Comparison of ENCODE assay signal across 8 cellular contexts in genomic region chr12:8950702-8951478, GRCh38. TPM values are rescaled to one million over a fixed set of nuclear protein-coding genes. Genes with fewer than 3 reads are reported as not detected.
DNase-seq lines count a peak whose midpoint lies in the region; ATAC-seq and TF ChIP-seq lines count a peak whose summit lies in the region.

No MANE protein-coding gene starts in this region.

- H3K4me1 ChIP-seq in BLaER1: peaks cover 30% of the 10 kb centered on the region
- H3K4me1 ChIP-seq in mammary epithelial cell (ENCODE audit: insufficient read depth, low read length): peaks cover 11% of the 10 kb centered on the region
- peaks cover 3 to 19% of the 10 kb centered on the region in 2 donors for H3K4me1 ChIP-seq in muscle layer of duodenum (ENCODE audit: control insufficient read depth in 1 of 2, insufficient read depth in 2 of 2, low read length in 2 of 2)

- H3K4me2 ChIP-seq in BLaER1 (peak overlapping the region; percentile 72), mammary epithelial cell (ENCODE audit: insufficient read depth, low read depth, low read length) (peak overlapping the region; percentile 88)

- peaks cover 32% of the 10 kb centered on the region for H4K20me1 ChIP-seq in BLaER1
- no peaks in the 10 kb centered on the region for H4K20me1 ChIP-seq in mammary epithelial cell (ENCODE audit: insufficient read depth, low read length)

- dilution Hi-C loops in mammary epithelial cell (cut with HindIII; ENCODE audit: low sequenced_read_pairs): no loop called here

- H2AFZ ChIP-seq in mammary epithelial cell (ENCODE audit: low read depth, low read length): peak overlapping the region; percentile 94

- peak overlapping the region; percentile 92 for H3K27ac ChIP-seq in BLaER1
- H3K27ac ChIP-seq in mammary epithelial cell (ENCODE audit: insufficient read depth, low read depth, low read length): peak overlapping the region; percentile 92
- H3K27ac ChIP-seq in muscle layer of duodenum (ENCODE audit: low read length): peak overlapping the region; percentile 97

- H3K27me3 ChIP-seq in BLaER1 (no peaks in the 10 kb centered on the region), mammary epithelial cell (ENCODE audit: insufficient read depth, low read length) (no peaks in the 10 kb centered on the region), muscle layer of duodenum (ENCODE audit: low read depth, low read length) (no peaks in the 10 kb centered on the region)

- ATAC-seq in HG03095 (IDR thresholded peaks at IDR 0.05; ENCODE audit: unreplicated experiment): no peak
- no peak for ATAC-seq in HG02840 (IDR thresholded peaks at IDR 0.05; ENCODE audit: low FRiP score, unreplicated experiment)

- 37% methylated on average over 9 of the region's 9 CpGs for WGBS in mammary epithelial cell (ENCODE audit: low coverage, missing lambda C conversion rate)

- H3K36me3 ChIP-seq in BLaER1 (peaks cover 39% of the 10 kb centered on the region), mammary epithelial cell (ENCODE audit: insufficient read depth, low read length) (no peaks in the 10 kb centered on the region), muscle layer of duodenum (ENCODE audit: control insufficient read depth in 1 of 2, insufficient read depth in 2 of 2, low read length in 2 of 2) (peaks cover 5 to 8% of the 10 kb centered on the region in 2 donors)

- BruUV-seq in mammary epithelial cell (replicated peaks; lab: Mats Ljungman, UMichigan): no TSS peak

- H3K9me3 ChIP-seq in BLaER1: peaks cover 39% of the 10 kb centered on the region
- no peaks in the 10 kb centered on the region for H3K9me3 ChIP-seq in mammary epithelial cell (replicated peaks; ENCODE audit: insufficient read depth, low read length)
- H3K9me3 ChIP-seq in muscle layer of duodenum (ENCODE audit: control insufficient read depth in 1 of 2, low read length in 2 of 2): no peaks in the 10 kb centered on the region

- H3K9ac ChIP-seq in BLaER1: peak overlapping the region; percentile 80
- H3K9ac ChIP-seq in mammary epithelial cell (ENCODE audit: insufficient read depth, low read length): peak overlapping the region; percentile 22

- intact Hi-C loops in mammary epithelial cell (cut with micrococcal nuclease): loop anchor here (1.0 kb wide), 1 partner anchor 88 kb away; no protein-coding TSS in a partner anchor

- in situ Hi-C loops in mammary epithelial cell (cut with MboI; ENCODE audit: low sequenced_read_pairs in 2 of 2): loop anchor here in 1 of 2 donors (10.0 kb wide), 1 partner anchor 94 kb away; no protein-coding TSS in a partner anchor

- H3K4me3 ChIP-seq in BLaER1 (peak overlapping the region; percentile 77), mammary epithelial cell (replicated peaks in 1 of 3; ENCODE audit: insufficient read depth in 1 of 3, low read depth in 2 of 3, low read length in 3 of 3) (peak overlapping the region; percentile 72 to 97 (median 96)), muscle layer of duodenum (ENCODE audit: low read depth in 1 of 2, low read length in 2 of 2) (peak overlapping the region; percentile 89 to 98)

- H3K79me2 ChIP-seq in mammary epithelial cell (ENCODE audit: insufficient read depth, low read length): peaks cover 39% of the 10 kb centered on the region

- DNase-seq in LHCN-M2 (ENCODE audit: low read depth) (peak; percentile 8), mammary epithelial cell (no peak), COLO668 (lab: John Stamatoyannopoulos, UW; ENCODE audit: unreplicated experiment) (no peak), NCI-H146 (lab: John Stamatoyannopoulos, UW) (no peak)

- TF ChIP-seq CTCF in mammary epithelial cell (conservative IDR thresholded peaks at IDR 0.05 in 1 of 2, IDR thresholded peaks at IDR 0.05 in 1 of 2; ENCODE audit: extremely low read depth in 1 of 2, insufficient read depth in 1 of 2, low read depth in 1 of 2, low read length in 2 of 2): no peak

- CTCF ChIA-PET in mammary epithelial cell (lab: Charles Lee; ENCODE audit: low non-redundant PET): interaction anchor here (0.7 kb wide), 1 partner anchor 99 kb away, joined by 3 read pairs; no protein-coding TSS in a partner anchor

RNA-seq across cellular contexts. Expression of gene M6PR, which starts 1.4 kb away (rescaled TPM):
- 149 and 156 TPM in 2 replicates for total RNA-seq in LHCN-M2 (2014; rRNA removed)
- 92.1 TPM for polyA plus RNA-seq in LHCN-M2 (2012)
- 100 to 1,000 TPM; 117 to 165 TPM for total RNA-seq in mammary epithelial cell
- 108 TPM for polyA plus RNA-seq in mammary epithelial cell
- 319 TPM for polyA minus RNA-seq in mammary epithelial cell

RNA-seq across cellular contexts. Expression of gene PHC1, which starts 36.6 kb away (rescaled TPM):
- total RNA-seq in LHCN-M2 (2014; rRNA removed) (11.6 and 18.7 TPM in 2 replicates), mammary epithelial cell (10 to 100 TPM; 13.0 to 16.0 TPM)
- 11.0 TPM for polyA plus RNA-seq in LHCN-M2 (2012)
- 12.1 TPM for polyA plus RNA-seq in mammary epithelial cell
- polyA minus RNA-seq in mammary epithelial cell: 10.3 TPM

RNA-seq across cellular contexts. Expression of gene KLRG1, which starts 38.5 kb away (rescaled TPM):
- total RNA-seq in LHCN-M2 (2014; rRNA removed) (0.19 and 0.52 TPM in 2 replicates), mammary epithelial cell (under 1 TPM in 1 of 2 donors, not detected in 1; 0.35 TPM)
- 0.21 TPM for polyA plus RNA-seq in LHCN-M2 (2012)
- polyA plus RNA-seq in mammary epithelial cell: 0.40 TPM
- polyA minus RNA-seq in mammary epithelial cell: not detected
